ENCODE assay signal across 9 cellular contexts in genomic region chr14:104443391-104444158, GRCh38.
A peak's percentile ranks its signal among the peaks of the same experiment; 100 is the strongest.
DNase-seq lines count a peak whose midpoint lies in the region; ATAC-seq lines count a peak whose summit lies in the region.
"Had no signal": no experiment of that assay in that cellular context is flagged by ENCODE, and none has a peak within 500 bp of the region (broad histone marks: within the 10 kb centered on the region; RNA-seq: fewer than 3 reads in every experiment).

No MANE protein-coding gene starts in this region.

- peak; percentile 25 for DNase-seq in activated CD4-positive, CD25-positive, alpha-beta regulatory T cell treated with anti-CD3 and anti-CD28 coated beads, Interleukin-2, amount 50 U/mL, for 72 hours
- peak; percentile 22 for DNase-seq in NAMALWA (ENCODE audit: low spot score)
- peak; percentile 46 for DNase-seq in ecto neural progenitor cell (ENCODE audit: low spot score)
- DNase-seq in posterior vena cava (ENCODE audit: low spot score), result peak; percentile 68
- no peak for DNase-seq in CD1c-positive myeloid dendritic cell (ENCODE audit: extremely low spot score)
- no peak for DNase-seq in NCI-H2227 treated with DMSO at 0.1 percent for 48 hours (lab: John Stamatoyannopoulos, UW)
- DNase-seq: small intestine had no signal

- intact Hi-C loops in posterior vena cava (cut with DNase I), result no loop called here

- no peak for ATAC-seq in activated CD4-positive, CD25-positive, alpha-beta regulatory T cell treated with anti-CD3 and anti-CD28 coated beads, Interleukin-2, amount 50 U/mL, for 24 hours
- no peak for ATAC-seq in HG02938 (IDR thresholded peaks at IDR 0.05; ENCODE audit: unreplicated experiment)

Comparison
In these comparisons a context has a peak if more than half of its experiments do, and no peak if none do; other contexts are left out.
1. DNase-seq: peak in activated CD4-positive, CD25-positive, alpha-beta regulatory T cell treated with anti-CD3 and anti-CD28 coated beads, Interleukin-2, amount 50 U/mL, for 72 hours (single experiment), NAMALWA (single experiment), ecto neural progenitor cell (single experiment) and posterior vena cava (single experiment); none in CD1c-positive myeloid dendritic cell (single experiment) and NCI-H2227 treated with DMSO at 0.1 percent for 48 hours (single experiment).